ENCODE assay signal across 21 cellular contexts in the genomic region with DNA sequence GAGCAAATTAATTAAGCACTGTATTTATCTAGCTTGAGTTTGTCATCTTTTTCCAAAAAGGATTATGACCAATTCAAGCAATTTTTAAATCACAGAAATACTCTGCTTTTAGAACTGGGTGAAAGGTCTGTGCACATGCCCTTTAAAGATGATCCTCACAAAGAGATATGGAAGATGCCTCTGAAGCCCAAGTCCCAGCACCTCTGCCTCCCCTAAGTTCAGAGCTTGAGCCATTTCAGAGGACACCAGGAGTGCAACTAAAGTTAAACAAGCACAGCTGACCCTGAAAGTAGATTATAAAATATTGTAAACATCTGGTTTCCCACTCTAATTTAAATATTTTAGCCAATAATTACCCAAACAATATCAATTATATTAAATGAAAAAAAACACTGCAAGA.
"Had no signal": no experiment of that assay in that cellular context is flagged by ENCODE, and none has a peak within 500 bp of the region (broad histone marks: within the 10 kb centered on the region; RNA-seq: fewer than 3 reads in every experiment).

No MANE protein-coding gene starts in this region.

- H3K4me1 ChIP-seq: body of pancreas, esophagus squamous epithelium, testis, upper lobe of right lung had no signal

- FAIRE-seq: endothelial cell of umbilical vein had no signal

- H3K27me3 ChIP-seq: body of pancreas, esophagus squamous epithelium, sigmoid colon, testis, upper lobe of right lung had no signal

- H3K4me3 ChIP-seq: body of pancreas, esophagus squamous epithelium, lung, sigmoid colon, testis, upper lobe of right lung had no signal

- DNase-seq: activated CD4-positive, alpha-beta memory T cell treated with anti-CD3 and anti-CD28 coated beads for 36 hours; activated CD4-positive, alpha-beta T cell treated with anti-CD3 and anti-CD28 coated beads for 36 hours; activated CD8-positive, alpha-beta memory T cell treated with anti-CD3 and anti-CD28 coated beads, Interleukin-2, amount 10 ng/mL, durations not matched to agents 7 days and 5 days; activated gamma-delta T cell; activated T-cell treated with anti-CD3 and anti-CD28 coated beads, Interleukin-2, amount 50 U/mL, for 48 hours; amniotic stem cell; body of pancreas; cortex of kidney; effector CD8-positive, alpha-beta T cell; esophagus squamous epithelium; immature natural killer cell; nephron progenitor cell; sigmoid colon; stimulated activated CD4-positive, alpha-beta T cell treated with anti-CD3 and anti-CD28 coated beads, Interleukin-1b, Interleukin-23, amount 100 ng/mL, for 48 hours; stimulated activated naive CD8-positive, alpha-beta T cell treated with anti-CD3 and anti-CD28 coated beads, Interleukin-15, amount 100 ng/mL, for 72 hours; testis; upper lobe of right lung had no signal

- ATAC-seq: activated CD4-positive, alpha-beta T cell treated with anti-CD3 and anti-CD28 coated beads for 36 hours; activated CD8-positive, alpha-beta memory T cell treated with anti-CD3 and anti-CD28 coated beads, Interleukin-2, amount 10 ng/mL, durations not matched to agents 7 days and 5 days; activated naive CD4-positive, alpha-beta T cell treated with anti-CD3 and anti-CD28 coated beads, Interleukin-2, amount 50 U/mL, for 72 hours; body of pancreas; stimulated activated naive CD8-positive, alpha-beta T cell treated with anti-CD3 and anti-CD28 coated beads, Interleukin-15, amount 100 ng/mL, for 72 hours; upper lobe of right lung had no signal

- H3K36me3 ChIP-seq: esophagus squamous epithelium, sigmoid colon, upper lobe of right lung had no signal

- H3K27ac ChIP-seq: body of pancreas, esophagus squamous epithelium, testis, upper lobe of right lung, VCaP had no signal

- H3K9me3 ChIP-seq: body of pancreas, esophagus squamous epithelium, sigmoid colon, testis, upper lobe of right lung had no signal
